In the genomic region with DNA sequence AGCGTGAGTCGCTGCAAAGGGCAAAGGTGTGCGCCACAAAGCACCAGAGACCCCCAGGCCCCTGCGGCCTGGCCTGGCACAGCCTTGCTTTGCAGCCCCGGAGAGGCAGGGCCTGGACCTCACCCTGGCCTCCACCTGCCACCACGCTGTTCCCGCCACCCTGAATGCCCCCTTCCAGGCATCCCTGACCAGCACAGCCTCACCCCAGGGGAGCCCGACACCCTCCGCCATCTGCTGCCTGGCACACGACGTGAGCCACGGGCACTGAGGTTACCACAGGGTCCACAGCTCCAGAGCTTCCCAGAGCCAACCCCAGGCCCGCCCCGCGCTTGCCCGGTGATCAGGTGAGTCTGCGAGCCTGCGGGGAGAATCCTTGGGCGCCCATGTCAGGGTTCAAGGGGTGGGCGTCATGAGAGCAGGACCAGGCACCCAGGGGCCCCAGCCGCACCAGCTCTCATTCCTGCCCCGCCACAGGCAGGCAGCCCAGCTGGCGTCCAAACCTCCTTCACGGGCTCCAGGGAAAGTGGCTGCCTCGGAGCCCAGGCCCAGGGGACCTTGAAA, we compare ENCODE assay signal across 8 cellular contexts.
DNase-seq lines count a peak whose midpoint lies in the region; ATAC-seq, FAIRE-seq and TF ChIP-seq lines count a peak whose summit lies in the region.

No MANE protein-coding gene starts in this region.

- H3K27me3 Mint-ChIP-seq in progenitor cell of endocrine pancreas: peaks cover 29% of the 10 kb centered on the region

- ATAC-seq in GM21619 (IDR thresholded peaks at IDR 0.05; ENCODE audit: unreplicated experiment): peak; percentile 13
- no peak; the same call in 2 of the 3 replicates for ATAC-seq in K562
- no peak for ATAC-seq in GM21360 (IDR thresholded peaks at IDR 0.05; ENCODE audit: unreplicated experiment)

- no peak for TF ChIP-seq EP300 in K562 (IDR thresholded peaks at IDR 0.05; ENCODE audit: low read length)

- peaks cover 5% of the 10 kb centered on the region for H3K27me3 ChIP-seq in BE2C
- H3K27me3 ChIP-seq in K562 (ENCODE audit: control insufficient read depth in 2 of 2, insufficient read depth in 2 of 2, low read length in 2 of 2): peaks cover 0 to 8% of the 10 kb centered on the region in 2 experiments; a peak in 2 of 5 replicates
- H3K27me3 ChIP-seq in neutrophil: peaks cover 5% of the 10 kb centered on the region

- H3K36me3 Mint-ChIP-seq in progenitor cell of endocrine pancreas (ENCODE audit: insufficient read depth): no peaks in the 10 kb centered on the region

- H3K4me2 ChIP-seq in K562 (ENCODE audit: insufficient read depth, low read length): peak overlapping the region; percentile 86

- H3K9me3 Mint-ChIP-seq in progenitor cell of endocrine pancreas (ENCODE audit: low read depth): no peaks in the 10 kb centered on the region

- H3K9me1 ChIP-seq in K562 (ENCODE audit: control insufficient read depth, insufficient read depth, low read length): no peaks in the 10 kb centered on the region

- H3K27ac Mint-ChIP-seq in progenitor cell of endocrine pancreas: no peak overlapping the region

- no peak overlapping the region for H3K4me3 Mint-ChIP-seq in progenitor cell of endocrine pancreas (ENCODE audit: low read depth)

- CTCF ChIA-PET in K562 (lab: Yijun Ruan, JAX; ENCODE audit: low intra/inter-chr PET ratio): no interaction called here

- H3K4me3 ChIP-seq in BE2C (ENCODE audit: low read depth, low read length) (no peak overlapping the region), K562 (peak overlapping the region; percentile 94), neutrophil (ENCODE audit: low read depth in 1 of 2, low read length in 1 of 2) (peak overlapping the region; percentile 67 to 76)

- no peak for FAIRE-seq in K562 (lab: Jason Lieb, UNC)

- peak overlapping the region; percentile 40; the same call in 1 of the 2 replicates for H2AFZ ChIP-seq in K562 (ENCODE audit: low read depth, low read length)

- intact Hi-C loops in K562 (cut with micrococcal nuclease): no loop called here

- H3K4me1 ChIP-seq in BE2C: no peaks in the 10 kb centered on the region
- H3K4me1 ChIP-seq in K562 (replicated peaks in 1 of 2; ENCODE audit: control insufficient read depth in 2 of 2, insufficient read depth in 2 of 2, low read length in 2 of 2): peaks cover 12 to 46% of the 10 kb centered on the region in 2 experiments; a peak in 3 of 5 replicates
- H3K4me1 ChIP-seq in neutrophil (ENCODE audit: control insufficient read depth in 1 of 2, insufficient read depth in 1 of 2, low read depth in 1 of 2, low read length in 1 of 2): peaks cover 24 to 29% of the 10 kb centered on the region in 2 experiments

- no peaks in the 10 kb centered on the region; the same call in 1 of the 2 replicates for H4K20me1 ChIP-seq in K562 (replicated peaks; ENCODE audit: control insufficient read depth, insufficient read depth, low read length)

- 0% methylated on average over 14 of the region's 25 CpGs for WGBS in K562 (ENCODE audit: insufficient coverage, low coverage, missing lambda C conversion rate)

- TF ChIP-seq CTCF in BE2C (IDR thresholded peaks at IDR 0.05; ENCODE audit: low read depth, low read length) (no peak), K562 (IDR thresholded peaks at IDR 0.05 in 2 of 3, conservative IDR thresholded peaks at IDR 0.05 in 1 of 3; ENCODE audit: insufficient read depth in 2 of 3, low read depth in 1 of 3, low read length in 3 of 3) (no peak), neutrophil (IDR thresholded peaks at IDR 0.05) (no peak), progenitor cell of endocrine pancreas (IDR thresholded peaks at IDR 0.05; ENCODE audit: unreplicated experiment) (no peak)

- TF ChIP-seq RAD21 in K562 (CRISPR knock-in tag; conservative IDR thresholded peaks at IDR 0.05 in 1 of 2, IDR thresholded peaks at IDR 0.05 in 1 of 2): no peak

- peak; percentile 2 for DNase-seq in BE2C
- DNase-seq in K562 (ENCODE audit: extremely low read depth in 1 of 4, low spot score in 3 of 4): peak in 1 of 4 experiments; percentile 35
- DNase-seq in progenitor cell of endocrine pancreas (ENCODE audit: low spot score, unreplicated experiment): no peak
- DNase-seq in NCI-H2029 (lab: John Stamatoyannopoulos, UW): no peak
- DNase-seq in NCI-H1694 (lab: John Stamatoyannopoulos, UW): no peak

- no peaks in the 10 kb centered on the region for H3K9me3 ChIP-seq in BE2C
- no peaks in the 10 kb centered on the region for H3K9me3 ChIP-seq in K562 (replicated peaks; ENCODE audit: control insufficient read depth, insufficient read depth, low read depth, low read length)
- H3K9me3 ChIP-seq in neutrophil: no peaks in the 10 kb centered on the region

- peak overlapping the region; percentile 76; the same call in 2 of the 3 replicates for H3K27ac ChIP-seq in K562 (ENCODE audit: extremely low read depth, low read depth, low read length)
- H3K27ac ChIP-seq in neutrophil: peak overlapping the region; percentile 85

- H3K36me3 ChIP-seq in BE2C (no peaks in the 10 kb centered on the region), K562 (ENCODE audit: control insufficient read depth, insufficient read depth, low read length) (peaks cover 18% of the 10 kb centered on the region; the same call in 1 of the 3 replicates), neutrophil (no peaks in the 10 kb centered on the region)

- POLR2A ChIA-PET in K562 (lab: Yijun Ruan, JAX): interaction anchor here (0.6 to 1.6 kb wide), 8 partner anchors 8 to 812 kb away, joined by 3 to 7 read pairs (median 3); no protein-coding TSS in a partner anchor

- BruUV-seq in K562 (replicated peaks; lab: Mats Ljungman, UMichigan): no TSS peak

- H3K4me1 Mint-ChIP-seq in progenitor cell of endocrine pancreas (ENCODE audit: low read depth): peaks cover 2% of the 10 kb centered on the region

- peaks cover 58% of the 10 kb centered on the region for H3K79me2 ChIP-seq in K562 (ENCODE audit: control insufficient read depth, insufficient read depth, low read length)

- H3K9ac ChIP-seq in K562 (ENCODE audit: insufficient read depth in 1 of 2, low read depth in 2 of 2, low read length in 2 of 2): peak overlapping the region; percentile 79 to 95

- TF ChIP-seq POLR2A in K562 (conservative IDR thresholded peaks at IDR 0.05): no peak

- in situ Hi-C loops in K562 (cut with MboI): no loop called here

TF ChIP-seq in K562, 482 proteins besides CTCF, POLR2A, EP300 and RAD21 (continues in another document):
- no peak for TF ChIP-seq ZNF217 (CRISPR knock-in tag; IDR thresholded peaks at IDR 0.05)
- TF ChIP-seq, protein P1, sequence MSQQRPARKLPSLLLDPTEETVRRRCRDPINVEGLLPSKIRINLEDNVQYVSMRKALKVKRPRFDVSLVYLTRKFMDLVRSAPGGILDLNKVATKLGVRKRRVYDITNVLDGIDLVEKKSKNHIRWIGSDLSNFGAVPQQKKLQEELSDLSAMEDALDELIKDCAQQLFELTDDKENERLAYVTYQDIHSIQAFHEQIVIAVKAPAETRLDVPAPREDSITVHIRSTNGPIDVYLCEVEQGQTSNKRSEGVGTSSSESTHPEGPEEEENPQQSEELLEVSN (IDR thresholded peaks at IDR 0.05; ENCODE audit: borderline replicate concordance in 1 of 2, extremely low read depth in 1 of 2, insufficient read depth in 1 of 2, insufficient read length in 1 of 2, low read depth in 1 of 2, low read length in 1 of 2, poor library complexity in 1 of 2, severe bottlenecking in 1 of 2): peak in 1 of 2 experiments; percentile 23
- TF ChIP-seq RBBP5 (IDR thresholded peaks at IDR 0.05; ENCODE audit: borderline replicate concordance, insufficient read depth, low read length, poor library complexity, severe bottlenecking): peak; percentile 26
- no peak for TF ChIP-seq TRIM24 (IDR thresholded peaks at IDR 0.05)
- TF ChIP-seq RBFOX2 (IDR thresholded peaks at IDR 0.05; ENCODE audit: low read depth, low read length): peak; percentile 83
- TF ChIP-seq KAT2B (IDR thresholded peaks at IDR 0.05; ENCODE audit: low read depth, low read length): no peak
